In the genomic region with DNA sequence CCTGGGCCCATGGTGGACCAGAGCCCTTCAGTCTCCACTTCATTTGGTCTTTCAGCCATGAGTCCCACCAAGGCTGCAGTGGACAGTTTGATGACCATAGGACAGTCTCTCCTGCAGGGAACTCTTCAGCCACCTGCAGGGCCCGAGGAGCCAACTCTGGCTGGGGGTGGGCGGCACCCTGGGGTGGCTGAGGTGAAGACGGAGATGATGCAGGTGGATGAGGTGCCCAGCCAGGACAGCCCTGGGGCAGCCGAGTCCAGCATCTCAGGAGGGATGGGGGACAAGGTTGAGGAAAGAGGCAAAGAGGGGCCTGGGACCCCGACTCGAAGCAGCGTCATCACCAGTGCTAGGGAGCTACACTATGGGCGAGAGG, we compare ENCODE assay signal across 21 cellular contexts. TPM values are rescaled to one million over a fixed set of nuclear protein-coding genes. Genes with fewer than 3 reads are reported as not detected.
DNase-seq lines count a peak whose midpoint lies in the region; ATAC-seq and TF ChIP-seq lines count a peak whose summit lies in the region.
"Had no signal": no experiment of that assay in that cellular context is flagged by ENCODE, and none has a peak within 500 bp of the region (broad histone marks: within the 10 kb centered on the region; RNA-seq: fewer than 3 reads in every experiment).

No MANE protein-coding gene starts in this region.

- H3K27ac ChIP-seq in left ventricle myocardium inferior (replicated peaks) = peak overlapping the region; percentile 100
- H3K27ac ChIP-seq in esophagus squamous epithelium = peak overlapping the region in 3 of 4 donors; percentile 95 to 97 (median 96)
- no peak overlapping the region for H3K27ac ChIP-seq in skeletal muscle tissue (ENCODE audit: low read depth, low read length)
- peak overlapping the region; percentile 96 for H3K27ac ChIP-seq in vagina
- no peak overlapping the region for H3K27ac ChIP-seq in naive thymus-derived CD4-positive, alpha-beta T cell (ENCODE audit: low read depth, low read length)
- H3K27ac ChIP-seq: neutrophil had no signal

- no peak overlapping the region for H3K4me3 Mint-ChIP-seq in naive thymus-derived CD4-positive, alpha-beta T cell
- H3K4me3 Mint-ChIP-seq: activated naive CD4-positive, alpha-beta T cell treated with anti-CD3 and anti-CD28 coated beads, Interleukin-2, amount 50 U/mL, for 24 hours; CD14-positive monocyte; type B pancreatic cell had no signal

- CTCF ChIA-PET in naive thymus-derived CD4-positive, alpha-beta T cell (lab: Charles Lee) = interaction anchor here (0.7 kb wide), 1 partner anchor 186 kb away, joined by 4 read pairs; no protein-coding TSS in a partner anchor

- H3K27me3 ChIP-seq in left ventricle myocardium inferior (ENCODE audit: low read depth) (no peaks in the 10 kb centered on the region), esophagus squamous epithelium (peaks cover 0 to 44% (median 0%) of the 10 kb centered on the region in 4 donors), skeletal muscle tissue (ENCODE audit: control insufficient read depth in 3 of 3, insufficient read depth in 3 of 3, low read length in 3 of 3) (no peaks in the 10 kb centered on the region), vagina (no peaks in the 10 kb centered on the region)
- no peaks in the 10 kb centered on the region for H3K27me3 ChIP-seq in naive thymus-derived CD4-positive, alpha-beta T cell (ENCODE audit: control insufficient read depth in 2 of 2, insufficient read depth in 2 of 2, low read length in 2 of 2)

- H3K4me1 Mint-ChIP-seq in naive thymus-derived CD4-positive, alpha-beta T cell = peaks cover 0 to 15% (median 9%) of the 10 kb centered on the region in 7 donors

- H3K4me3 ChIP-seq in left ventricle myocardium inferior (peak overlapping the region; percentile 100), esophagus squamous epithelium (peak overlapping the region in 3 of 4 donors; percentile 68 to 96 (median 95)), skeletal muscle tissue (ENCODE audit: low read length in 3 of 3) (peak overlapping the region; percentile 31 to 67 (median 42)), vagina (peak overlapping the region; percentile 81 to 97)
- no peak overlapping the region for H3K4me3 ChIP-seq in naive thymus-derived CD4-positive, alpha-beta T cell (ENCODE audit: low read length)

- intact Hi-C loops in left ventricle myocardium inferior (cut with micrococcal nuclease) (no loop called here), left ventricle myocardium superior (cut with micrococcal nuclease) (no loop called here), esophagus squamous epithelium (cut with DNase I) (loop anchor here (5.0 to 10.0 kb wide), 2 partner anchors 131 to 188 kb away; no protein-coding TSS in a partner anchor), vagina (cut with DNase I) (loop anchor here (5.0 kb wide), 1 partner anchor 188 kb away; no protein-coding TSS in a partner anchor)
- intact Hi-C loops in naive thymus-derived CD4-positive, alpha-beta T cell (cut with micrococcal nuclease) = no loop called here

- peak overlapping the region; percentile 40 to 81 (median 47) for H3K9ac ChIP-seq in skeletal muscle tissue (ENCODE audit: low read depth in 1 of 3, low read length in 3 of 3)

- H3K4me1 ChIP-seq in left ventricle myocardium inferior (peaks cover 96% of the 10 kb centered on the region), esophagus squamous epithelium (peaks cover 12 to 95% (median 14%) of the 10 kb centered on the region in 3 donors), skeletal muscle tissue (ENCODE audit: control insufficient read depth in 3 of 3, insufficient read depth in 3 of 3, low read length in 3 of 3) (peaks cover 72 to 82% (median 75%) of the 10 kb centered on the region in 3 donors), vagina (peaks cover 73% of the 10 kb centered on the region)
- H3K4me1 ChIP-seq in naive thymus-derived CD4-positive, alpha-beta T cell (ENCODE audit: control insufficient read depth in 2 of 2, insufficient read depth in 2 of 2, low read length in 2 of 2) = peaks cover 0 to 3% of the 10 kb centered on the region in 2 donors

- no peaks in the 10 kb centered on the region for H3K9me3 Mint-ChIP-seq in naive thymus-derived CD4-positive, alpha-beta T cell
- H3K9me3 Mint-ChIP-seq: activated naive CD4-positive, alpha-beta T cell treated with anti-CD3 and anti-CD28 coated beads, Interleukin-2, amount 50 U/mL, for 24 hours; activated T-cell treated with anti-CD3 and anti-CD28 coated beads, Interleukin-2, amount 50 U/mL, for 24 hours; effector memory CD8-positive, alpha-beta T cell; type B pancreatic cell had no signal

- peaks cover 0 to 43% (median 0%) of the 10 kb centered on the region in 5 donors for H3K27me3 Mint-ChIP-seq in naive thymus-derived CD4-positive, alpha-beta T cell
- H3K27me3 Mint-ChIP-seq: activated naive CD4-positive, alpha-beta T cell treated with anti-CD3 and anti-CD28 coated beads, Interleukin-2, amount 50 U/mL, for 24 hours had no signal

- peaks cover 72% of the 10 kb centered on the region for H3K36me3 ChIP-seq in left ventricle myocardium inferior
- peaks cover 12 to 66% (median 19%) of the 10 kb centered on the region in 3 donors for H3K36me3 ChIP-seq in esophagus squamous epithelium
- peaks cover 29 to 41% (median 37%) of the 10 kb centered on the region in 3 donors for H3K36me3 ChIP-seq in skeletal muscle tissue (ENCODE audit: control insufficient read depth in 3 of 3, insufficient read depth in 3 of 3, low read length in 3 of 3)
- peaks cover 4 to 60% of the 10 kb centered on the region in 2 donors for H3K36me3 ChIP-seq in vagina
- no peaks in the 10 kb centered on the region for H3K36me3 ChIP-seq in naive thymus-derived CD4-positive, alpha-beta T cell (ENCODE audit: control insufficient read depth in 2 of 3, insufficient read depth in 3 of 3, low read length in 3 of 3)
- H3K36me3 ChIP-seq: neutrophil had no signal

- H3K9me3 ChIP-seq in left ventricle myocardium inferior (replicated peaks) (no peaks in the 10 kb centered on the region), esophagus squamous epithelium (no peaks in the 10 kb centered on the region), skeletal muscle tissue (ENCODE audit: control insufficient read depth in 3 of 3, low read length in 3 of 3) (no peaks in the 10 kb centered on the region), vagina (no peaks in the 10 kb centered on the region)
- H3K9me3 ChIP-seq in naive thymus-derived CD4-positive, alpha-beta T cell (ENCODE audit: control insufficient read depth in 2 of 3, low read length in 3 of 3) = no peaks in the 10 kb centered on the region
- H3K9me3 ChIP-seq: neutrophil had no signal

- DNase-seq in left ventricle myocardium inferior (no peak), left ventricle myocardium superior (no peak), esophagus squamous epithelium (lab: John Stamatoyannopoulos, UW) (no peak), vagina (ENCODE audit: extremely low spot score in 2 of 2) (no peak), C1 segment of cervical spinal cord (lab: John Stamatoyannopoulos, UW) (no peak)
- DNase-seq in naive thymus-derived CD4-positive, alpha-beta T cell = no peak
- no peak for DNase-seq in stimulated activated naive CD4-positive, alpha-beta T cell treated with Interleukin-2 at 50 U/mL for 16 hours (lab: John Stamatoyannopoulos, UW)
- DNase-seq: activated CD4-positive, alpha-beta T cell treated with anti-CD3 and anti-CD28 coated beads, Interleukin-2, amount 50 U/mL, for 48 hours; activated T-cell treated with anti-CD3 and anti-CD28 coated beads, Interleukin-2, amount 50 U/mL, for 24 hours; effector memory CD8-positive, alpha-beta T cell; HCEC 1CT; NCI-H2029; NCI-H226; PC-3 had no signal

- peaks cover 0 to 3% (median 0%) of the 10 kb centered on the region in 5 donors for H3K36me3 Mint-ChIP-seq in naive thymus-derived CD4-positive, alpha-beta T cell
- H3K36me3 Mint-ChIP-seq: activated naive CD4-positive, alpha-beta T cell treated with anti-CD3 and anti-CD28 coated beads, Interleukin-2, amount 50 U/mL, for 24 hours had no signal

- TF ChIP-seq CTCF in left ventricle myocardium inferior (IDR thresholded peaks at IDR 0.05; ENCODE audit: borderline replicate concordance) (no peak), esophagus squamous epithelium (IDR thresholded peaks at IDR 0.05) (no peak), vagina (IDR thresholded peaks at IDR 0.05) (no peak)

- WGBS in esophagus squamous epithelium, 2 donors = 85 to 100% methylated on average over 2 to 5 of the region's 8 CpGs

- no peak for ATAC-seq in left ventricle myocardium superior
- ATAC-seq in naive thymus-derived CD4-positive, alpha-beta T cell = no peak
- ATAC-seq: effector memory CD8-positive, alpha-beta T cell; PC-3 had no signal

- POLR2A ChIA-PET in naive thymus-derived CD4-positive, alpha-beta T cell (lab: Charles Lee) = no interaction called here

- H3K27ac Mint-ChIP-seq in naive thymus-derived CD4-positive, alpha-beta T cell = no peak overlapping the region
- H3K27ac Mint-ChIP-seq: activated naive CD4-positive, alpha-beta T cell treated with anti-CD3 and anti-CD28 coated beads, Interleukin-2, amount 50 U/mL, for 24 hours; activated T-cell treated with anti-CD3 and anti-CD28 coated beads, Interleukin-2, amount 50 U/mL, for 24 hours; type B pancreatic cell had no signal

- no peak for TF ChIP-seq POLR2A in esophagus squamous epithelium (IDR thresholded peaks at IDR 0.05)
- TF ChIP-seq POLR2A in vagina (IDR thresholded peaks at IDR 0.05) = no peak

RNA-seq across cellular contexts. Expression of a gene that starts 4.3 kb away (rescaled TPM):
- total RNA-seq in left ventricle myocardium inferior = 64.5 TPM
- 67.3 TPM for total RNA-seq in left ventricle myocardium superior
- 100 to 1,000 TPM in 1 of 4 donors, 10 to 100 TPM in 3; 10.4 to 137 (median 18.8) TPM for total RNA-seq in esophagus squamous epithelium
- total RNA-seq in skeletal muscle tissue = 6.8 TPM
- total RNA-seq in vagina = 243 TPM
- 10 to 100 TPM in 2 of 5 experiments, 1 to 10 TPM in 3; 3.0 to 22.1 (median 7.2) TPM for total RNA-seq in naive thymus-derived CD4-positive, alpha-beta T cell
- 10 to 100 TPM in 1 of 2 donors, 1 to 10 TPM in 1; 3.0 to 15.4 TPM for polyA plus RNA-seq in naive thymus-derived CD4-positive, alpha-beta T cell
- total RNA-seq: fibroblast of lung, HT1080, PC-3 had no signal
- polyA plus RNA-seq: fibroblast of lung had no signal

Comparison
In these comparisons a context has a peak if more than half of its experiments do, and no peak if none do; other contexts are left out.
1. H3K27ac ChIP-seq: peak in left ventricle myocardium inferior (single experiment), esophagus squamous epithelium (3 of 4) and vagina (single experiment); none in skeletal muscle tissue (single experiment) and naive thymus-derived CD4-positive, alpha-beta T cell (single experiment).
2. intact Hi-C loops: an anchor here in esophagus squamous epithelium (5.0 to 10.0 kb wide) and vagina (5.0 kb wide); none called in left ventricle myocardium inferior, left ventricle myocardium superior and naive thymus-derived CD4-positive, alpha-beta T cell.